27 cellular contexts compared by ENCODE assay signal in genomic region chr3:197841789-197842188, GRCh38.
"Had no signal": no experiment of that assay in that cellular context is flagged by ENCODE, and none has a peak within 500 bp of the region (broad histone marks: within the 10 kb centered on the region; RNA-seq: fewer than 3 reads in every experiment).

No MANE protein-coding gene starts in this region.

- ATAC-seq: esophagus mucosa; foreskin keratinocyte; heart right ventricle; left cardiac atrium; left ventricle myocardium superior; mucosa of descending colon; right cardiac atrium; stimulated activated naive CD8-positive, alpha-beta T cell treated with anti-CD3 and anti-CD28 coated beads, Interleukin-15, amount 100 ng/mL, for 72 hours had no signal

- H3K4me1 Mint-ChIP-seq: naive B cell, nephron had no signal

- H3K4me3 ChIP-seq: dorsolateral prefrontal cortex, heart right ventricle, lung, mucosa of descending colon, psoas muscle, sigmoid colon, suprapubic skin, transverse colon, vagina had no signal

- H3K27ac ChIP-seq: dorsolateral prefrontal cortex, epithelial cell of prostate, foreskin keratinocyte, heart right ventricle, psoas muscle, sigmoid colon, suprapubic skin, transverse colon, vagina had no signal

- H3K4me3 Mint-ChIP-seq: memory B cell; nephron; stimulated activated naive CD8-positive, alpha-beta T cell treated with anti-CD3 and anti-CD28 coated beads, Interleukin-15, amount 100 ng/mL, for 72 hours had no signal

- H3K4me1 ChIP-seq: foreskin keratinocyte, heart right ventricle, sigmoid colon, suprapubic skin, transverse colon, vagina had no signal

- H3K9me3 ChIP-seq: heart right ventricle, mucosa of descending colon, psoas muscle, sigmoid colon, suprapubic skin, transverse colon, vagina had no signal

- DNase-seq: dorsolateral prefrontal cortex; effector CD4-positive, alpha-beta T cell; foreskin keratinocyte; glutamatergic neuron; heart right ventricle; hippocampal formation; left cardiac atrium; left ventricle myocardium superior; mucosa of descending colon; naive B cell; nucleus accumbens; posterior cingulate gyrus; psoas muscle; right cardiac atrium; sigmoid colon; stimulated activated CD4-positive, alpha-beta T cell treated with anti-CD3 and anti-CD28 coated beads, Interleukin-2, amount 100 ng/mL, for 24 hours; stimulated activated CD4-positive, alpha-beta T cell treated with anti-CD3 and anti-CD28 coated beads, Interleukin-4, amount 100 ng/mL, for 24 hours; stimulated activated naive CD4-positive, alpha-beta T cell; stimulated activated naive CD8-positive, alpha-beta T cell treated with anti-CD3 and anti-CD28 coated beads, Interleukin-15, amount 100 ng/mL, for 72 hours; transverse colon had no signal

- H3K27me3 ChIP-seq: dorsolateral prefrontal cortex, foreskin keratinocyte, heart right ventricle, sigmoid colon, suprapubic skin, transverse colon, vagina had no signal

- H3K27me3 Mint-ChIP-seq: memory B cell; naive B cell; stimulated activated naive CD8-positive, alpha-beta T cell treated with anti-CD3 and anti-CD28 coated beads, Interleukin-15, amount 100 ng/mL, for 72 hours had no signal

- H3K9me3 Mint-ChIP-seq: memory B cell; naive B cell; nephron; stimulated activated naive CD8-positive, alpha-beta T cell treated with anti-CD3 and anti-CD28 coated beads, Interleukin-15, amount 100 ng/mL, for 72 hours had no signal
